ENCODE assay signal across 17 cellular contexts in genomic region chr21:46239817-46240325, GRCh38. TPM values are rescaled to one million over a fixed set of nuclear protein-coding genes. Genes with fewer than 3 reads are reported as not detected.
DNase-seq lines count a peak whose midpoint lies in the region; ATAC-seq and TF ChIP-seq lines count a peak whose summit lies in the region.
"Had no signal": no experiment of that assay in that cellular context is flagged by ENCODE, and none has a peak within 500 bp of the region (broad histone marks: within the 10 kb centered on the region; RNA-seq: fewer than 3 reads in every experiment).

No MANE protein-coding gene starts in this region.

- DNase-seq in MCF 10A (ENCODE audit: unreplicated experiment) = no peak
- DNase-seq in breast epithelium (ENCODE audit: low spot score in 2 of 2) = no peak
- DNase-seq in activated CD8-positive, alpha-beta T cell treated with anti-CD3 and anti-CD28 coated beads for 36 hours = no peak
- no peak for DNase-seq in effector memory CD8-positive, alpha-beta T cell
- no peak for DNase-seq in sciatic nerve (ENCODE audit: low spot score)
- no peak for DNase-seq in activated gamma-delta T cell treated with Interleukin-2 at 50 U/mL for 16 hours
- DNase-seq in left ventricle myocardium inferior = no peak
- DNase-seq in HT-29 (ENCODE audit: low spot score) = no peak
- DNase-seq: BE2C; CD4-positive, alpha-beta memory T cell; NCI-H1092 treated with DMSO at 0.1 percent for 48 hours; NCI-H510A treated with DMSO at 0.1 percent for 48 hours; NCI-H774; OCI-M1; SHP77 treated with DMSO at 0.1 percent for 48 hours had no signal

- no peak overlapping the region for H3K4me3 ChIP-seq in breast epithelium
- H3K4me3 ChIP-seq in left ventricle myocardium inferior = no peak overlapping the region
- H3K4me3 ChIP-seq: GM23338 had no signal

- H3K27me3 Mint-ChIP-seq in MCF 10A (ENCODE audit: insufficient read depth, unreplicated experiment) = no peaks in the 10 kb centered on the region
- no peaks in the 10 kb centered on the region for H3K27me3 Mint-ChIP-seq in activated CD8-positive, alpha-beta T cell treated with anti-CD3 and anti-CD28 coated beads for 36 hours
- no peaks in the 10 kb centered on the region for H3K27me3 Mint-ChIP-seq in effector memory CD8-positive, alpha-beta T cell
- H3K27me3 Mint-ChIP-seq: CD4-positive, alpha-beta memory T cell had no signal

- BruUV-seq in MCF 10A (replicated peaks; lab: Mats Ljungman, UMichigan) = no TSS peak

- peaks cover 4% of the 10 kb centered on the region for H3K4me1 Mint-ChIP-seq in MCF 10A (ENCODE audit: insufficient read depth, unreplicated experiment)
- peaks cover under 1% of the 10 kb centered on the region for H3K4me1 Mint-ChIP-seq in activated CD8-positive, alpha-beta T cell treated with anti-CD3 and anti-CD28 coated beads for 36 hours (ENCODE audit: low read depth)
- peaks cover 7 to 8% of the 10 kb centered on the region in 2 donors for H3K4me1 Mint-ChIP-seq in effector memory CD8-positive, alpha-beta T cell (ENCODE audit: low read depth in 2 of 2)
- H3K4me1 Mint-ChIP-seq: GM23338 had no signal

- no peaks in the 10 kb centered on the region for H3K9me3 ChIP-seq in breast epithelium
- no peaks in the 10 kb centered on the region for H3K9me3 ChIP-seq in left ventricle myocardium inferior (replicated peaks)
- H3K9me3 ChIP-seq: BE2C had no signal

- no peak for ATAC-seq in activated CD8-positive, alpha-beta T cell treated with anti-CD3 and anti-CD28 coated beads for 36 hours
- no peak for ATAC-seq in effector memory CD8-positive, alpha-beta T cell (replicated peaks)
- ATAC-seq in sciatic nerve = no peak
- ATAC-seq: GM23338, HCT116 had no signal

- POLR2A ChIA-PET in MCF 10A (lab: Yijun Ruan, JAX) = interaction anchor here (0.6 to 2.0 kb wide), 3 partner anchors 8 to 13 kb away, joined by 3 to 8 read pairs (median 5); no protein-coding TSS in a partner anchor
- POLR2A ChIA-PET in activated CD8-positive, alpha-beta T cell treated with anti-CD3 and anti-CD28 coated beads for 36 hours (lab: Charles Lee) = interaction anchor here (1.0 to 1.3 kb wide), 4 partner anchors 8 to 46 kb away, joined by 3 to 4 read pairs (median 3); partner anchors contain the start of genes MCM3AP and YBEY

- CTCF ChIA-PET in MCF 10A (lab: Yijun Ruan, JAX) = interaction anchor here (1.5 kb wide), 1 partner anchor 10 kb away, joined by 6 read pairs; no protein-coding TSS in a partner anchor
- CTCF ChIA-PET in activated CD8-positive, alpha-beta T cell treated with anti-CD3 and anti-CD28 coated beads for 36 hours (lab: Charles Lee) = interaction anchor here (0.8 kb wide), 1 partner anchor 9 kb away, joined by 4 read pairs; no protein-coding TSS in a partner anchor

- H3K4me1 ChIP-seq in breast epithelium (no peaks in the 10 kb centered on the region), left ventricle myocardium inferior (no peaks in the 10 kb centered on the region)

- TF ChIP-seq CTCF in MCF 10A (IDR thresholded peaks at IDR 0.05; ENCODE audit: unreplicated experiment) (no peak), breast epithelium (IDR thresholded peaks at IDR 0.05) (no peak), left ventricle myocardium inferior (IDR thresholded peaks at IDR 0.05; ENCODE audit: borderline replicate concordance) (no peak)
- TF ChIP-seq CTCF in activated CD8-positive, alpha-beta T cell treated with anti-CD3 and anti-CD28 coated beads for 36 hours (IDR thresholded peaks at IDR 0.05) = no peak

- peaks cover 2% of the 10 kb centered on the region for H3K36me3 ChIP-seq in breast epithelium
- peaks cover 99% of the 10 kb centered on the region for H3K36me3 ChIP-seq in left ventricle myocardium inferior

- H3K9me3 Mint-ChIP-seq in MCF 10A (ENCODE audit: unreplicated experiment) = no peaks in the 10 kb centered on the region
- no peaks in the 10 kb centered on the region for H3K9me3 Mint-ChIP-seq in activated CD8-positive, alpha-beta T cell treated with anti-CD3 and anti-CD28 coated beads for 36 hours
- H3K9me3 Mint-ChIP-seq in effector memory CD8-positive, alpha-beta T cell = no peaks in the 10 kb centered on the region
- H3K9me3 Mint-ChIP-seq: CD4-positive, alpha-beta memory T cell; GM23338 had no signal

- peaks cover 88% of the 10 kb centered on the region for H3K36me3 Mint-ChIP-seq in MCF 10A (ENCODE audit: insufficient read depth, unreplicated experiment)
- peaks cover 48% of the 10 kb centered on the region for H3K36me3 Mint-ChIP-seq in activated CD8-positive, alpha-beta T cell treated with anti-CD3 and anti-CD28 coated beads for 36 hours (ENCODE audit: low read depth)
- peaks cover 56% of the 10 kb centered on the region for H3K36me3 Mint-ChIP-seq in effector memory CD8-positive, alpha-beta T cell (ENCODE audit: insufficient read depth)

- H3K4me3 Mint-ChIP-seq in MCF 10A (ENCODE audit: unreplicated experiment) = no peak overlapping the region
- no peak overlapping the region for H3K4me3 Mint-ChIP-seq in activated CD8-positive, alpha-beta T cell treated with anti-CD3 and anti-CD28 coated beads for 36 hours
- no peak overlapping the region for H3K4me3 Mint-ChIP-seq in effector memory CD8-positive, alpha-beta T cell
- H3K4me3 Mint-ChIP-seq: CD4-positive, alpha-beta memory T cell; GM23338 had no signal

- H3K27me3 ChIP-seq in breast epithelium (no peaks in the 10 kb centered on the region), left ventricle myocardium inferior (ENCODE audit: low read depth) (no peaks in the 10 kb centered on the region)
- H3K27me3 ChIP-seq: BE2C had no signal

- H3K27ac ChIP-seq in breast epithelium (no peak overlapping the region), left ventricle myocardium inferior (replicated peaks) (no peak overlapping the region)

- peak overlapping the region; percentile 57 for H3K27ac Mint-ChIP-seq in MCF 10A (ENCODE audit: low read depth, unreplicated experiment)
- H3K27ac Mint-ChIP-seq in activated CD8-positive, alpha-beta T cell treated with anti-CD3 and anti-CD28 coated beads for 36 hours = peak overlapping the region; percentile 31
- peak overlapping the region; percentile 18 to 38 for H3K27ac Mint-ChIP-seq in effector memory CD8-positive, alpha-beta T cell
- H3K27ac Mint-ChIP-seq: GM23338 had no signal

- no peak for TF ChIP-seq POLR2A in breast epithelium (IDR thresholded peaks at IDR 0.05)

- intact Hi-C loops in MCF 10A (cut with micrococcal nuclease) (no loop called here), breast epithelium (cut with DNase I; ENCODE audit: low total_unique reads) (no loop called here), sciatic nerve (cut with DNase I) (no loop called here), left ventricle myocardium inferior (cut with micrococcal nuclease) (no loop called here)
- intact Hi-C loops in activated CD8-positive, alpha-beta T cell treated with anti-CD3 and anti-CD28 coated beads for 36 hours (cut with micrococcal nuclease) = no loop called here

RNA-seq across cellular contexts. Expression of gene LSS, which starts 11.3 kb away (rescaled TPM):
- total RNA-seq in MCF 10A (2022) (45.5 and 47.5 TPM in 2 replicates), breast epithelium (100 to 1,000 TPM in 1 of 3 donors, 10 to 100 TPM in 2; 41.4 to 144 (median 56.4) TPM), sciatic nerve (111 TPM), left ventricle myocardium inferior (52.0 TPM)
- 10 to 100 TPM; 20.3 to 20.4 TPM for total RNA-seq in activated CD8-positive, alpha-beta T cell treated with anti-CD3 and anti-CD28 coated beads for 36 hours
- total RNA-seq in HT-29 (2014; rRNA removed; shearing (Covaris generic)) = 95.6 and 109 TPM in 2 replicates

RNA-seq across cellular contexts. Expression of gene MCM3AP, which starts 45.5 kb away (rescaled TPM):
- total RNA-seq in MCF 10A (2022) (118 and 128 TPM in 2 replicates), breast epithelium (10 to 100 TPM; 91.5 to 100.0 (median 99.2) TPM), sciatic nerve (103 TPM), left ventricle myocardium inferior (58.8 TPM)
- 100 to 1,000 TPM; 108 to 112 TPM for total RNA-seq in activated CD8-positive, alpha-beta T cell treated with anti-CD3 and anti-CD28 coated beads for 36 hours
- total RNA-seq in HT-29 (2014; rRNA removed; shearing (Covaris generic)) = 75.9 and 115 TPM in 2 replicates

RNA-seq across cellular contexts. Expression of gene YBEY, which starts 46.3 kb away (rescaled TPM):
- total RNA-seq in MCF 10A (2022) (26.7 and 29.9 TPM in 2 replicates), breast epithelium (10 to 100 TPM; 15.4 to 22.8 (median 17.3) TPM), sciatic nerve (12.7 TPM), left ventricle myocardium inferior (17.1 TPM)
- total RNA-seq in activated CD8-positive, alpha-beta T cell treated with anti-CD3 and anti-CD28 coated beads for 36 hours = 10 to 100 TPM; 14.9 to 16.2 TPM
- total RNA-seq in HT-29 (2014; rRNA removed; shearing (Covaris generic)) = 9.4 and 10.5 TPM in 2 replicates

RNA-seq across cellular contexts. Expression of gene SPATC1L, which starts 55.6 kb away (rescaled TPM):
- total RNA-seq in MCF 10A (2022) (10.5 and 11.3 TPM in 2 replicates), breast epithelium (1 to 10 TPM; 1.6 to 7.0 (median 6.2) TPM), sciatic nerve (9.9 TPM), left ventricle myocardium inferior (7.0 TPM)
- total RNA-seq in activated CD8-positive, alpha-beta T cell treated with anti-CD3 and anti-CD28 coated beads for 36 hours = 10 to 100 TPM; 23.2 to 24.2 TPM
- 8.3 and 12.7 TPM in 2 replicates for total RNA-seq in HT-29 (2014; rRNA removed; shearing (Covaris generic))
